ENCODE assay signal across 23 cellular contexts in genomic region chr18:10840768-10841167, GRCh38.
"Had no signal": no experiment of that assay in that cellular context is flagged by ENCODE, and none has a peak within 500 bp of the region (broad histone marks: within the 10 kb centered on the region; RNA-seq: fewer than 3 reads in every experiment).

No MANE protein-coding gene starts in this region.

- H3K4me2 ChIP-seq: smooth muscle cell had no signal

- H3K36me3 ChIP-seq: heart left ventricle, sigmoid colon, stomach had no signal

- ATAC-seq: heart left ventricle; mucosa of descending colon; stimulated activated memory B cell treated with anti-CD40 and anti-IgM and Interleukin-4, amounts not matched to agents 10 μg/mL and 1 μg/mL and 100 μg/mL, for 72 hours; WTC11 had no signal

- H3K27me3 ChIP-seq: heart left ventricle, sigmoid colon, stomach had no signal

- DNase-seq: activated CD4-positive, alpha-beta T cell treated with anti-CD3 and anti-CD28 coated beads, Interleukin-2, amount 50 U/mL, for 48 hours; activated naive CD4-positive, alpha-beta T cell treated with Interleukin-2 at 50 U/mL for 16 hours; activated naive CD8-positive, alpha-beta T cell treated with anti-CD3 and anti-CD28 coated beads for 36 hours; activated T-cell treated with anti-CD3 and anti-CD28 coated beads, Interleukin-2, amount 50 U/mL, for 48 hours; amygdala; effector CD4-positive, alpha-beta T cell; heart left ventricle; mucosa of descending colon; occipital lobe; posterior cingulate gyrus; sigmoid colon; stimulated activated CD4-positive, alpha-beta T cell treated with anti-CD3 and anti-CD28 coated beads, Interleukin-15, amount 100 ng/mL, for 24 hours; stomach had no signal

- H3K36me3 Mint-ChIP-seq: activated naive CD8-positive, alpha-beta T cell treated with anti-CD3 and anti-CD28 coated beads for 36 hours; memory B cell; stimulated activated memory B cell treated with anti-CD40 and anti-IgM and Interleukin-4, amounts not matched to agents 10 μg/mL and 1 μg/mL and 100 μg/mL, for 72 hours; WTC11 had no signal

- H3K9me3 ChIP-seq: heart left ventricle, mucosa of descending colon, sigmoid colon, stomach had no signal

- H3K4me1 ChIP-seq: sigmoid colon, stomach had no signal

- H3K9me3 Mint-ChIP-seq: activated naive CD8-positive, alpha-beta T cell treated with anti-CD3 and anti-CD28 coated beads for 36 hours; memory B cell; neural crest cell; stimulated activated memory B cell treated with anti-CD40 and anti-IgM and Interleukin-4, amounts not matched to agents 10 μg/mL and 1 μg/mL and 100 μg/mL, for 72 hours had no signal

- H3K27ac ChIP-seq: heart left ventricle, sigmoid colon, SK-N-MC, stomach had no signal

- H3K4me3 ChIP-seq: heart left ventricle, mucosa of descending colon, sigmoid colon, SK-N-MC, smooth muscle cell, stomach had no signal

- H3K4me1 Mint-ChIP-seq: activated naive CD8-positive, alpha-beta T cell treated with anti-CD3 and anti-CD28 coated beads for 36 hours; memory B cell; neural crest cell; stimulated activated memory B cell treated with anti-CD40 and anti-IgM and Interleukin-4, amounts not matched to agents 10 μg/mL and 1 μg/mL and 100 μg/mL, for 72 hours had no signal

- H3K4me3 Mint-ChIP-seq: activated naive CD8-positive, alpha-beta T cell treated with anti-CD3 and anti-CD28 coated beads for 36 hours; memory B cell; neural crest cell; stimulated activated memory B cell treated with anti-CD40 and anti-IgM and Interleukin-4, amounts not matched to agents 10 μg/mL and 1 μg/mL and 100 μg/mL, for 72 hours; type B pancreatic cell; WTC11 had no signal

- FAIRE-seq: endometrium, frontal cortex, islet of Langerhans had no signal

- H3K27me3 Mint-ChIP-seq: type B pancreatic cell had no signal

- H3K27ac Mint-ChIP-seq: activated naive CD8-positive, alpha-beta T cell treated with anti-CD3 and anti-CD28 coated beads for 36 hours; memory B cell; stimulated activated memory B cell treated with anti-CD40 and anti-IgM and Interleukin-4, amounts not matched to agents 10 μg/mL and 1 μg/mL and 100 μg/mL, for 72 hours; type B pancreatic cell had no signal
